Comparison of ENCODE assay signal across 1 cellular context in the genomic region with DNA sequence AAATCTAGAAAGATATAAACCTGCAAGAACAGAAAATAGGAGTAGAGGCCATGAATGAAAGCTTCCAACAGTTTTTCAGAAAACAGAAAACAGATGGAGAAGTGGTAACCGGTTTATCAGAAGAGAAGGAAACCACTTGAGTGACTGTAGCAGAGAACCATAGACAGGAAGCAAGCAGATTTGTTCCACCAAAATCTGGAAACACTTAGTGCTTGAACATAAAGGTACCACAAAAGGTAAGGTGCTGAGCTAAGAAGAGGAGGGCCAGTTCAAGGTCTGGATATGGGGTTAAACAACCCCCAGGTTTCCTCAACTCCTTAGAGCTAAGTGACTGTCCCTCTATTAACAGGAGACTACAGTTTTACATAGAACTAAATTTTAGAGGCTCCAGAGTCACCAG.
TF ChIP-seq lines count a peak whose summit lies in the region.

No MANE protein-coding gene starts in this region.

TF ChIP-seq in WTC11, 78 proteins besides CTCF, POLR2A, EP300 and RAD21 (continued from another document):
- TF ChIP-seq FOXP4 (CRISPR knock-in tag; IDR thresholded peaks at IDR 0.05) (no peak), ESRRA (CRISPR knock-in tag; IDR thresholded peaks at IDR 0.05; ENCODE audit: borderline replicate concordance) (no peak), ZNF281 (CRISPR knock-in tag; IDR thresholded peaks at IDR 0.05) (no peak), NFYB (CRISPR knock-in tag; conservative IDR thresholded peaks at IDR 0.05; ENCODE audit: low read depth) (no peak), ZNF317 (CRISPR knock-in tag; IDR thresholded peaks at IDR 0.05; ENCODE audit: borderline replicate concordance, low read depth) (no peak), ELF4 (CRISPR knock-in tag; IDR thresholded peaks at IDR 0.05; ENCODE audit: low read depth) (no peak), TP53 (CRISPR knock-in tag; IDR thresholded peaks at IDR 0.05) (no peak), PRRX2 (CRISPR knock-in tag; IDR thresholded peaks at IDR 0.05) (no peak), KAT7 (CRISPR knock-in tag; IDR thresholded peaks at IDR 0.05; ENCODE audit: borderline replicate concordance) (no peak), CREB1 (CRISPR knock-in tag; IDR thresholded peaks at IDR 0.05) (no peak)
- TF ChIP-seq, protein P1, sequence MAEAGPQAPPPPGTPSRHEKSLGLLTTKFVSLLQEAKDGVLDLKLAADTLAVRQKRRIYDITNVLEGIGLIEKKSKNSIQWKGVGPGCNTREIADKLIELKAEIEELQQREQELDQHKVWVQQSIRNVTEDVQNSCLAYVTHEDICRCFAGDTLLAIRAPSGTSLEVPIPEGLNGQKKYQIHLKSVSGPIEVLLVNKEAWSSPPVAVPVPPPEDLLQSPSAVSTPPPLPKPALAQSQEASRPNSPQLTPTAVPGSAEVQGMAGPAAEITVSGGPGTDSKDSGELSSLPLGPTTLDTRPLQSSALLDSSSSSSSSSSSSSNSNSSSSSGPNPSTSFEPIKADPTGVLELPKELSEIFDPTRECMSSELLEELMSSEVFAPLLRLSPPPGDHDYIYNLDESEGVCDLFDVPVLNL (CRISPR knock-in tag; IDR thresholded peaks at IDR 0.05; ENCODE audit: borderline replicate concordance, low read depth) = no peak
TF ChIP-seq in WTC11: peak in this region for 0.
